16 cellular contexts compared by ENCODE assay signal in genomic region chr15:68478853-68479252, GRCh38.
"Had no signal": no experiment of that assay in that cellular context is flagged by ENCODE, and none has a peak within 500 bp of the region (broad histone marks: within the 10 kb centered on the region; RNA-seq: fewer than 3 reads in every experiment).

No MANE protein-coding gene starts in this region.

- ATAC-seq: activated T-helper 17 cell treated with anti-CD3 and anti-CD28 coated beads, Interleukin-2, amount 50 U/mL, for 72 hours; stimulated activated naive B cell treated with anti-CD40 and anti-IgM and Interleukin-4, amounts not matched to agents 10 μg/mL and 1 μg/mL and 100 μg/mL, for 72 hours had no signal

- H3K4me1 Mint-ChIP-seq: activated T-helper 17 cell treated with anti-CD3 and anti-CD28 coated beads, Interleukin-2, amount 50 U/mL, for 72 hours; stimulated activated naive B cell treated with anti-CD40 and anti-IgM and Interleukin-4, amounts not matched to agents 10 μg/mL and 1 μg/mL and 100 μg/mL, for 72 hours had no signal

- H3K4me1 ChIP-seq: prostate gland had no signal

- H3K27me3 ChIP-seq: cardiac muscle cell had no signal

- FAIRE-seq: colon, endometrium had no signal

- H3K4me3 ChIP-seq: cardiac muscle cell, prostate gland had no signal

- H3K27ac ChIP-seq: cardiac muscle cell, VCaP had no signal

- H3K9me3 ChIP-seq: prostate gland had no signal

- DNase-seq: activated CD4-positive, alpha-beta T cell treated with anti-CD3 and anti-CD28 coated beads for 1 hour; activated CD4-positive, alpha-beta T cell treated with anti-CD3 and anti-CD28 coated beads, Interleukin-2, amount 50 U/mL, for 4 hours; activated naive CD4-positive, alpha-beta T cell treated with Interleukin-2 at 50 U/mL for 16 hours; activated T-cell treated with anti-CD3 and anti-CD28 coated beads for 4 hours; hippocampal formation; nephron progenitor cell; stimulated activated CD4-positive, alpha-beta T cell treated with anti-CD3 and anti-CD28 coated beads, Interleukin-15, amount 100 ng/mL, for 24 hours; stimulated activated CD4-positive, alpha-beta T cell treated with anti-CD3 and anti-CD28 coated beads, Interleukin-4, amount 100 ng/mL, for 1 hour; stimulated activated naive B cell treated with anti-CD40 and anti-IgM and Interleukin-4, amounts not matched to agents 10 μg/mL and 1 μg/mL and 100 μg/mL, for 72 hours had no signal

- H3K4me3 Mint-ChIP-seq: activated T-helper 17 cell treated with anti-CD3 and anti-CD28 coated beads, Interleukin-2, amount 50 U/mL, for 72 hours; nephron progenitor cell; stimulated activated naive B cell treated with anti-CD40 and anti-IgM and Interleukin-4, amounts not matched to agents 10 μg/mL and 1 μg/mL and 100 μg/mL, for 72 hours; type B pancreatic cell had no signal

- H3K36me3 ChIP-seq: cardiac muscle cell, prostate gland had no signal

- H3K36me3 Mint-ChIP-seq: stimulated activated naive B cell treated with anti-CD40 and anti-IgM and Interleukin-4, amounts not matched to agents 10 μg/mL and 1 μg/mL and 100 μg/mL, for 72 hours; type B pancreatic cell had no signal

- H3K9me3 Mint-ChIP-seq: activated T-helper 17 cell treated with anti-CD3 and anti-CD28 coated beads, Interleukin-2, amount 50 U/mL, for 72 hours; nephron progenitor cell; stimulated activated naive B cell treated with anti-CD40 and anti-IgM and Interleukin-4, amounts not matched to agents 10 μg/mL and 1 μg/mL and 100 μg/mL, for 72 hours; type B pancreatic cell had no signal
